ENCODE assay signal across 15 cellular contexts in the genomic region with DNA sequence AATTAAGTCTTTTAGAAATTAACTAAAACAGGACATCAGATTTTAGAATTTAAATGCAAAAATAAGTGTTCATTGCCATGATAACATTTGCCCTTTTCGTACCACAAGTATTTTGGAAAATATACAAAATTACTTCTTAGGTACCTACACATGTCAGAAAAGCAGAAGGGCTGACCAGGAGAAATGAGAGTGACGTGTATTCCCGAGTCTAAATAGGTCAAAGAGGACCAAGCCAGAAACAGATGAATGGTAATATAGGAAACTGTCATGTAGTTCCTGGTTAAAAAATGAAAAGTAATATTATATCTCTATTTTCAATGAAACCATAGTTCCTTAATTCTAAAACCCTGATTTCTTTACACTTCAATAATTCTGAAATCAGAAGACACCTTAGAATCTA.
DNase-seq lines count a peak whose midpoint lies in the region; ATAC-seq and FAIRE-seq lines count a peak whose summit lies in the region.
"Had no signal": no experiment of that assay in that cellular context is flagged by ENCODE, and none has a peak within 500 bp of the region (broad histone marks: within the 10 kb centered on the region; RNA-seq: fewer than 3 reads in every experiment).

No MANE protein-coding gene starts in this region.

- peaks cover 3% of the 10 kb centered on the region for H3K9me3 Mint-ChIP-seq in activated CD4-positive, alpha-beta T cell treated with anti-CD3 and anti-CD28 coated beads, Interleukin-2, amount 10 ng/mL, durations not matched to agents 24 days and 14 days
- peaks cover 0 to 6% of the 10 kb centered on the region in 2 donors for H3K9me3 Mint-ChIP-seq in activated naive CD4-positive, alpha-beta T cell treated with anti-CD3 and anti-CD28 coated beads, Interleukin-2, amount 50 U/mL, for 72 hours
- H3K9me3 Mint-ChIP-seq in natural killer cell treated with Interleukin-12 subunit alpha and Interleukin-12 subunit beta and Interleukin-15 and Interleukin-18, amount 100 ng/mL, for 72 hours, result no peaks in the 10 kb centered on the region

- peak overlapping the region; percentile 65 for H3K27ac Mint-ChIP-seq in activated CD4-positive, alpha-beta T cell treated with anti-CD3 and anti-CD28 coated beads, Interleukin-2, amount 10 ng/mL, durations not matched to agents 24 days and 14 days
- peak overlapping the region; percentile 75 to 98 for H3K27ac Mint-ChIP-seq in activated naive CD4-positive, alpha-beta T cell treated with anti-CD3 and anti-CD28 coated beads, Interleukin-2, amount 50 U/mL, for 72 hours
- peak overlapping the region; percentile 98 to 99 for H3K27ac Mint-ChIP-seq in natural killer cell treated with Interleukin-12 subunit alpha and Interleukin-12 subunit beta and Interleukin-15 and Interleukin-18, amount 100 ng/mL, for 72 hours
- H3K27ac Mint-ChIP-seq: naive B cell had no signal

- H3K36me3 Mint-ChIP-seq in activated CD4-positive, alpha-beta T cell treated with anti-CD3 and anti-CD28 coated beads, Interleukin-2, amount 10 ng/mL, durations not matched to agents 24 days and 14 days (ENCODE audit: low read depth), result peaks cover 4% of the 10 kb centered on the region
- peaks cover 8 to 12% of the 10 kb centered on the region in 2 donors for H3K36me3 Mint-ChIP-seq in activated naive CD4-positive, alpha-beta T cell treated with anti-CD3 and anti-CD28 coated beads, Interleukin-2, amount 50 U/mL, for 72 hours
- peaks cover 9% of the 10 kb centered on the region for H3K36me3 Mint-ChIP-seq in natural killer cell treated with Interleukin-12 subunit alpha and Interleukin-12 subunit beta and Interleukin-15 and Interleukin-18, amount 100 ng/mL, for 72 hours
- H3K36me3 Mint-ChIP-seq: naive B cell had no signal

- peaks cover 47% of the 10 kb centered on the region for H3K4me1 Mint-ChIP-seq in activated CD4-positive, alpha-beta T cell treated with anti-CD3 and anti-CD28 coated beads, Interleukin-2, amount 10 ng/mL, durations not matched to agents 24 days and 14 days
- H3K4me1 Mint-ChIP-seq in natural killer cell treated with Interleukin-12 subunit alpha and Interleukin-12 subunit beta and Interleukin-15 and Interleukin-18, amount 100 ng/mL, for 72 hours (ENCODE audit: low read depth in 2 of 2), result peaks cover 63 to 71% of the 10 kb centered on the region in 2 donors

- intact Hi-C loops in activated CD4-positive, alpha-beta T cell treated with anti-CD3 and anti-CD28 coated beads, Interleukin-2, amount 10 ng/mL, durations not matched to agents 24 days and 14 days (cut with micrococcal nuclease), result loop anchor here (2.0 to 5.0 kb wide), 4 partner anchors 16 to 87 kb away; no protein-coding TSS in a partner anchor

- FAIRE-seq in GM18507 (lab: Jason Lieb, UNC), result peak; percentile 21
- FAIRE-seq: A549, GM12892 had no signal

- ATAC-seq in activated naive CD4-positive, alpha-beta T cell treated with anti-CD3 and anti-CD28 coated beads, Interleukin-2, amount 50 U/mL, for 72 hours, result no peak
- no peak for ATAC-seq in natural killer cell treated with Interleukin-12 subunit alpha and Interleukin-12 subunit beta and Interleukin-15 and Interleukin-18, amount 100 ng/mL, for 72 hours
- ATAC-seq: A549 had no signal

- peak overlapping the region; percentile 76 for H3K4me3 Mint-ChIP-seq in activated CD4-positive, alpha-beta T cell treated with anti-CD3 and anti-CD28 coated beads, Interleukin-2, amount 10 ng/mL, durations not matched to agents 24 days and 14 days
- H3K4me3 Mint-ChIP-seq in natural killer cell treated with Interleukin-12 subunit alpha and Interleukin-12 subunit beta and Interleukin-15 and Interleukin-18, amount 100 ng/mL, for 72 hours, result peak overlapping the region; percentile 92

- no peak for DNase-seq in activated CD4-positive, alpha-beta T cell treated with anti-CD3 and anti-CD28 coated beads, Interleukin-2, amount 10 ng/mL, durations not matched to agents 24 days and 14 days
- no peak for DNase-seq in activated CD4-positive, alpha-beta T cell treated with anti-CD3 and anti-CD28 coated beads, Interleukin-2, amount 50 U/mL, for 1 hour
- DNase-seq in GM18507 (ENCODE audit: extremely low spot score, insufficient read length, low read depth), result no peak
- no peak for DNase-seq in activated naive CD4-positive, alpha-beta T cell treated with anti-CD3 and anti-CD28 coated beads, Interleukin-2, amount 50 U/mL, for 72 hours (ENCODE audit: low spot score in 2 of 2)
- DNase-seq in natural killer cell treated with Interleukin-12 subunit alpha and Interleukin-12 subunit beta and Interleukin-15 and Interleukin-18, amount 100 ng/mL, for 72 hours (ENCODE audit: low spot score), result no peak
- no peak for DNase-seq in NCI-H2196 treated with DMSO at 0.1 percent for 48 hours (lab: John Stamatoyannopoulos, UW; ENCODE audit: unreplicated experiment)
- no peak for DNase-seq in Ammon's horn (ENCODE audit: low spot score)
- DNase-seq in stimulated activated naive CD4-positive, alpha-beta T cell treated with Interleukin-2 at 50 U/mL for 16 hours (lab: John Stamatoyannopoulos, UW), result no peak
- DNase-seq: caudate nucleus, esophagus squamous epithelium, mesenchymal stem cell, naive B cell, SHP77 had no signal

- H3K27me3 Mint-ChIP-seq in activated CD4-positive, alpha-beta T cell treated with anti-CD3 and anti-CD28 coated beads, Interleukin-2, amount 10 ng/mL, durations not matched to agents 24 days and 14 days, result no peaks in the 10 kb centered on the region
- H3K27me3 Mint-ChIP-seq in natural killer cell treated with Interleukin-12 subunit alpha and Interleukin-12 subunit beta and Interleukin-15 and Interleukin-18, amount 100 ng/mL, for 72 hours, result no peaks in the 10 kb centered on the region
